Comparison of ENCODE assay signal across 8 cellular contexts in the genomic region with DNA sequence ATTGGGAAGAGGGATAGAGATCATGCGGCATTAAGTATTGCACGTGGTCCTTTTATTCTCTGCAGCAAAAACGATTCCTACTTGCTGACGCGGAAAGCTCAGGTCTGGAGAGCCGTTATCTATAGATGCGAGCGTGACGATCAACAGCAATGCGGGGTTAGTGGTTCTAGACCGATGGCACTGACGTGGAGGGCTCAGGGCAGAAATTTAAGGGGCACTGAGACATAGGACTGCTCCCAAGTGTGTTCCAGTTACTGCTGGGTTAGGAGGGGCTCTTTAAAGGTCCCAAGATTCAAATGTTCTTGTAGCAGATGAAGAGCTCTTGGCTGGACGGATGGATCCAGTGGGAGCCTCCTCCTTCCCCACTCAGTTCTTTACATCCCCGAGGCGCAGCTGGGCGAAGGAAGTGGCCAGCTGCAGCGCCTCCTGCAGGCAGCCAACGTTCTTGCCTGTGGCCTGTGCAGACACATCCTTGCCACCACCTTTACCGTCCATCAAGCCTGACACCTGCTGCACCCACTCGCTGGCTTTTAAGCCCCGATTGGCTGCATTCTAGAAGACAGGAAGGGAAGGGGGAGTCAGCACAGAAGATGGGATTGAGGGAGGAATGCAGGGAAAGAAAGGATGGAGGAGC. TPM values are rescaled to one million over a fixed set of nuclear protein-coding genes. Genes with fewer than 3 reads are reported as not detected.
DNase-seq lines count a peak whose midpoint lies in the region; ATAC-seq and TF ChIP-seq lines count a peak whose summit lies in the region.

No MANE protein-coding gene starts in this region.

- no peak for ATAC-seq in DND-41 (ENCODE audit: insufficient read depth, low read depth)
- no peak for ATAC-seq in activated naive CD4-positive, alpha-beta T cell treated with anti-CD3 and anti-CD28 coated beads, Interleukin-2, amount 50 U/mL, for 72 hours
- no peak for ATAC-seq in HG02798 (IDR thresholded peaks at IDR 0.05; ENCODE audit: poor library complexity, unreplicated experiment)

- H3K27ac Mint-ChIP-seq in activated naive CD4-positive, alpha-beta T cell treated with anti-CD3 and anti-CD28 coated beads, Interleukin-2, amount 50 U/mL, for 72 hours: peak overlapping the region; percentile 77 to 90
- peak overlapping the region; percentile 93 for H3K27ac Mint-ChIP-seq in mesothelial cell of epicardium

- H3K27ac ChIP-seq in DND-41 (ENCODE audit: low read length) (peak overlapping the region; percentile 30), HUES64 (ENCODE audit: low read depth, low read length) (peak overlapping the region; percentile 56)

- peak overlapping the region; percentile 84 for H3K4me3 Mint-ChIP-seq in mesothelial cell of epicardium

- H3K4me1 ChIP-seq in DND-41 (ENCODE audit: insufficient read depth, low read length) (peaks cover 27% of the 10 kb centered on the region), HUES64 (ENCODE audit: insufficient read depth, low read length) (no peaks in the 10 kb centered on the region)

- H3K27me3 Mint-ChIP-seq in mesothelial cell of epicardium (ENCODE audit: low read depth): no peaks in the 10 kb centered on the region

- peaks cover 39% of the 10 kb centered on the region for H3K79me2 ChIP-seq in DND-41 (ENCODE audit: insufficient read depth, low read length)

- TF ChIP-seq CTCF in DND-41 (IDR thresholded peaks at IDR 0.05; ENCODE audit: borderline replicate concordance, extremely low read depth, low read length, poor library complexity, severe bottlenecking) (peak; percentile 69), mesothelial cell of epicardium (IDR thresholded peaks at IDR 0.05; ENCODE audit: unreplicated experiment) (peak; percentile 9)

- H3K36me3 Mint-ChIP-seq in activated naive CD4-positive, alpha-beta T cell treated with anti-CD3 and anti-CD28 coated beads, Interleukin-2, amount 50 U/mL, for 72 hours: peaks cover 4 to 19% of the 10 kb centered on the region in 2 donors
- H3K36me3 Mint-ChIP-seq in mesothelial cell of epicardium: peaks cover 14% of the 10 kb centered on the region

- H3K4me1 Mint-ChIP-seq in mesothelial cell of epicardium: peaks cover 10% of the 10 kb centered on the region

- no peaks in the 10 kb centered on the region for H3K9me3 Mint-ChIP-seq in activated naive CD4-positive, alpha-beta T cell treated with anti-CD3 and anti-CD28 coated beads, Interleukin-2, amount 50 U/mL, for 72 hours
- no peaks in the 10 kb centered on the region for H3K9me3 Mint-ChIP-seq in mesothelial cell of epicardium

- no peak for DNase-seq in DND-41
- DNase-seq in activated naive CD4-positive, alpha-beta T cell treated with anti-CD3 and anti-CD28 coated beads, Interleukin-2, amount 50 U/mL, for 72 hours (ENCODE audit: low spot score in 2 of 2): peak in 1 of 2 donors; percentile 52
- no peak for DNase-seq in mesothelial cell of epicardium (ENCODE audit: low spot score in 2 of 2, unreplicated experiment in 2 of 2)
- DNase-seq in NCI-H1048 (lab: John Stamatoyannopoulos, UW): no peak
- DNase-seq in medulla oblongata (ENCODE audit: extremely low spot score): no peak
- DNase-seq in KG1 (lab: John Stamatoyannopoulos, UW): no peak

- H4K20me1 ChIP-seq in DND-41 (ENCODE audit: insufficient read depth, low read length): peaks cover 46% of the 10 kb centered on the region

- H3K4me2 ChIP-seq in DND-41 (ENCODE audit: insufficient read depth, low read length): peak overlapping the region; percentile 91

- H3K4me3 ChIP-seq in DND-41 (ENCODE audit: low read depth in 1 of 2, low read length in 2 of 2) (peak overlapping the region in 1 of 2 experiments; percentile 95; a peak in 1 of 4 replicates), HUES64 (ENCODE audit: low read length) (no peak overlapping the region)

- H2AFZ ChIP-seq in DND-41 (ENCODE audit: low read depth, low read length): no peak overlapping the region

- H3K9me3 ChIP-seq in DND-41 (ENCODE audit: insufficient read depth, low read length, severe bottlenecking): no peaks in the 10 kb centered on the region
- no peaks in the 10 kb centered on the region for H3K9me3 ChIP-seq in HUES64 (ENCODE audit: insufficient read depth, low read depth, low read length)

- no peaks in the 10 kb centered on the region for H3K27me3 ChIP-seq in DND-41 (ENCODE audit: insufficient read depth, low read length, poor library complexity)
- H3K27me3 ChIP-seq in HUES64 (ENCODE audit: insufficient read depth, low read length): no peaks in the 10 kb centered on the region

- H3K36me3 ChIP-seq in DND-41 (ENCODE audit: insufficient read depth, low read length) (peaks cover 70% of the 10 kb centered on the region), HUES64 (ENCODE audit: insufficient read depth, low read length) (peaks cover 62% of the 10 kb centered on the region)

- peak overlapping the region; percentile 17; the same call in 1 of the 2 replicates for H3K9ac ChIP-seq in DND-41 (ENCODE audit: low read depth, low read length)
- H3K9ac ChIP-seq in HUES64 (ENCODE audit: low read depth, low read length): no peak overlapping the region

- 90% methylated on average over 21 of the region's 21 CpGs for WGBS in HUES64

RNA-seq across cellular contexts. Expression of a gene that starts 0.7 kb away (rescaled TPM):
- polyA plus RNA-seq in HUES64 (2013, experiment 1 of 2): 15.3 TPM
- polyA plus RNA-seq in HUES64 (2013, experiment 2 of 2): 15.3 TPM
- 10 to 100 TPM; 20.4 to 23.3 TPM for total RNA-seq in activated naive CD4-positive, alpha-beta T cell treated with anti-CD3 and anti-CD28 coated beads, Interleukin-2, amount 50 U/mL, for 72 hours
- total RNA-seq in mesothelial cell of epicardium: 27.9 to 28.5 TPM (median 28.4 TPM) in 3 replicates

RNA-seq across cellular contexts. Expression of a gene that starts 36.8 kb away (rescaled TPM):
- polyA plus RNA-seq in HUES64 (2013, experiment 1 of 2): 83.0 TPM
- 93.4 TPM for polyA plus RNA-seq in HUES64 (2013, experiment 2 of 2)
- total RNA-seq in activated naive CD4-positive, alpha-beta T cell treated with anti-CD3 and anti-CD28 coated beads, Interleukin-2, amount 50 U/mL, for 72 hours: 100 to 1,000 TPM; 147 to 151 TPM
- total RNA-seq in mesothelial cell of epicardium: 81.5 to 90.2 TPM (median 81.8 TPM) in 3 replicates

RNA-seq across cellular contexts. Expression of a gene that starts 46.5 kb away (rescaled TPM):
- 32.8 TPM for polyA plus RNA-seq in HUES64 (2013, experiment 1 of 2)
- polyA plus RNA-seq in HUES64 (2013, experiment 2 of 2): 41.5 TPM
- 10 to 100 TPM; 21.6 to 32.6 TPM for total RNA-seq in activated naive CD4-positive, alpha-beta T cell treated with anti-CD3 and anti-CD28 coated beads, Interleukin-2, amount 50 U/mL, for 72 hours
- total RNA-seq in mesothelial cell of epicardium: 29.7 to 31.2 TPM (median 30.9 TPM) in 3 replicates
